8 cellular contexts compared by ENCODE assay signal in genomic region chr2:191165190-191165643, GRCh38. TPM values are rescaled to one million over a fixed set of nuclear protein-coding genes. Genes with fewer than 3 reads are reported as not detected.
A peak's percentile ranks its signal among the peaks of the same experiment; 100 is the strongest.
DNase-seq lines count a peak whose midpoint lies in the region; ATAC-seq and TF ChIP-seq lines count a peak whose summit lies in the region.

No MANE protein-coding gene starts in this region.

- H4K91ac ChIP-seq in H9 (ENCODE audit: insufficient read length, low read depth, low read length): no peak overlapping the region

- H3K4ac ChIP-seq in H9 (ENCODE audit: low read depth, low read length): no peak overlapping the region

- WGBS in H9 (ENCODE audit: extremely low coverage, insufficient read length, low lambda C conversion rate): no CpG with 5 or more reads among the region's 4 CpGs

- H3K27ac Mint-ChIP-seq in activated naive CD4-positive, alpha-beta T cell treated with anti-CD3 and anti-CD28 coated beads for 36 hours: peak overlapping the region; percentile 65
- H3K27ac Mint-ChIP-seq in H9 (no peak overlapping the region), progenitor cell of endocrine pancreas (peak overlapping the region; percentile 79)
- no peak overlapping the region for H3K27ac Mint-ChIP-seq in activated CD8-positive, alpha-beta T cell treated with anti-CD3 and anti-CD28 coated beads for 36 hours

- H4K20me1 ChIP-seq in H9 (ENCODE audit: control insufficient read depth, insufficient read depth, insufficient read length): no peaks in the 10 kb centered on the region

- no peaks in the 10 kb centered on the region for H3K23me2 ChIP-seq in H9 (ENCODE audit: insufficient read length, low read depth, low read length, poor library complexity, severe bottlenecking)

- H3K79me2 ChIP-seq in H9 (ENCODE audit: insufficient read depth, low read length): no peaks in the 10 kb centered on the region

- no peaks in the 10 kb centered on the region for H3K9me3 Mint-ChIP-seq in activated naive CD4-positive, alpha-beta T cell treated with anti-CD3 and anti-CD28 coated beads for 36 hours
- H3K9me3 Mint-ChIP-seq in H9 (no peaks in the 10 kb centered on the region), progenitor cell of endocrine pancreas (ENCODE audit: low read depth) (peaks cover 8% of the 10 kb centered on the region)
- no peaks in the 10 kb centered on the region for H3K9me3 Mint-ChIP-seq in activated CD8-positive, alpha-beta T cell treated with anti-CD3 and anti-CD28 coated beads for 36 hours

- H2BK120ac ChIP-seq in H9 (ENCODE audit: low read depth, low read length, poor library complexity, severe bottlenecking): no peak overlapping the region

- peak; percentile 46 for DNase-seq in activated naive CD4-positive, alpha-beta T cell treated with anti-CD3 and anti-CD28 coated beads for 36 hours
- DNase-seq in activated naive CD4-positive, alpha-beta T cell (lab: John Stamatoyannopoulos, UW): no peak
- no peak for DNase-seq in H9
- peak; percentile 32 to 71 (median 42) for DNase-seq in NCI-H1417 (lab: John Stamatoyannopoulos, UW)
- no peak for DNase-seq in activated CD8-positive, alpha-beta T cell treated with anti-CD3 and anti-CD28 coated beads for 36 hours
- peak; percentile 27 for DNase-seq in glomerular endothelial cell (ENCODE audit: extremely low read depth, low read depth, low spot score)
- no peak for DNase-seq in progenitor cell of endocrine pancreas (ENCODE audit: low spot score, unreplicated experiment)
- no peak for DNase-seq in GDM1 (lab: John Stamatoyannopoulos, UW)

- H2BK5ac ChIP-seq in H9 (ENCODE audit: insufficient read length, low read length): no peak overlapping the region

- no peaks in the 10 kb centered on the region for H3K36me3 Mint-ChIP-seq in activated naive CD4-positive, alpha-beta T cell treated with anti-CD3 and anti-CD28 coated beads for 36 hours (ENCODE audit: low read depth)
- H3K36me3 Mint-ChIP-seq in H9 (ENCODE audit: insufficient read depth in 1 of 3, low read depth in 3 of 3): no peaks in the 10 kb centered on the region
- H3K36me3 Mint-ChIP-seq in activated CD8-positive, alpha-beta T cell treated with anti-CD3 and anti-CD28 coated beads for 36 hours (ENCODE audit: low read depth): no peaks in the 10 kb centered on the region
- H3K36me3 Mint-ChIP-seq in progenitor cell of endocrine pancreas (ENCODE audit: insufficient read depth): peaks cover 6% of the 10 kb centered on the region

- no peak overlapping the region for H2BK20ac ChIP-seq in H9 (ENCODE audit: low read depth, low read length, poor library complexity, severe bottlenecking)

- no peaks in the 10 kb centered on the region for H3K4me1 ChIP-seq in H9 (ENCODE audit: insufficient read depth, low read length)

- no peak overlapping the region for H3K4me2 ChIP-seq in H9 (ENCODE audit: insufficient read depth, insufficient read length, low read length)

- no peaks in the 10 kb centered on the region for H3K9me3 ChIP-seq in H9 (ENCODE audit: control insufficient read depth, low read depth, low read length)

- H3K4me1 Mint-ChIP-seq in activated naive CD4-positive, alpha-beta T cell treated with anti-CD3 and anti-CD28 coated beads for 36 hours (ENCODE audit: low read depth): peaks cover 21% of the 10 kb centered on the region
- H3K4me1 Mint-ChIP-seq in H9 (peaks cover 4 to 6% of the 10 kb centered on the region in 2 experiments), progenitor cell of endocrine pancreas (ENCODE audit: low read depth) (peaks cover 37% of the 10 kb centered on the region)
- peaks cover 25% of the 10 kb centered on the region for H3K4me1 Mint-ChIP-seq in activated CD8-positive, alpha-beta T cell treated with anti-CD3 and anti-CD28 coated beads for 36 hours (ENCODE audit: low read depth)

- H3T11ph ChIP-seq in H9 (ENCODE audit: low read length): no peak overlapping the region

- TF ChIP-seq CTCF in H9 (conservative IDR thresholded peaks at IDR 0.05) (peak; percentile 76), progenitor cell of endocrine pancreas (IDR thresholded peaks at IDR 0.05; ENCODE audit: unreplicated experiment) (peak; percentile 72)
- TF ChIP-seq CTCF in activated CD8-positive, alpha-beta T cell treated with anti-CD3 and anti-CD28 coated beads for 36 hours (IDR thresholded peaks at IDR 0.05): peak; percentile 84

- H2AFZ ChIP-seq in H9 (ENCODE audit: low read length): no peak overlapping the region

- H3K56ac ChIP-seq in H9 (ENCODE audit: insufficient read length, low read depth, low read length): no peak overlapping the region

- no peak overlapping the region for H2BK15ac ChIP-seq in H9 (ENCODE audit: low read depth, low read length)

- H3K14ac ChIP-seq in H9 (ENCODE audit: insufficient read depth, low read length): no peak overlapping the region

- peaks cover 2% of the 10 kb centered on the region for H3K27me3 Mint-ChIP-seq in activated naive CD4-positive, alpha-beta T cell treated with anti-CD3 and anti-CD28 coated beads for 36 hours (ENCODE audit: low read depth)
- no peaks in the 10 kb centered on the region; the same call in 1 of the 2 replicates for H3K27me3 Mint-ChIP-seq in H9 (ENCODE audit: low read depth)
- no peaks in the 10 kb centered on the region for H3K27me3 Mint-ChIP-seq in activated CD8-positive, alpha-beta T cell treated with anti-CD3 and anti-CD28 coated beads for 36 hours
- H3K27me3 Mint-ChIP-seq in progenitor cell of endocrine pancreas: no peaks in the 10 kb centered on the region

- H3K9ac ChIP-seq in H9 (ENCODE audit: extremely low read depth, insufficient read length, low read length): no peak overlapping the region

- peak; percentile 84 for ATAC-seq in activated CD8-positive, alpha-beta T cell treated with anti-CD3 and anti-CD28 coated beads for 36 hours

- CTCF ChIA-PET in activated naive CD4-positive, alpha-beta T cell treated with anti-CD3 and anti-CD28 coated beads for 36 hours (lab: Charles Lee): interaction anchor here (0.7 to 7.8 kb wide), 23 partner anchors 10 to 997 kb away, joined by 3 to 63 read pairs (median 5); no protein-coding TSS in a partner anchor
- CTCF ChIA-PET in activated CD8-positive, alpha-beta T cell treated with anti-CD3 and anti-CD28 coated beads for 36 hours (lab: Charles Lee): interaction anchor here (0.6 to 17.8 kb wide), 45 partner anchors 9 to 516 kb away, joined by 3 to 643 read pairs (median 4); no protein-coding TSS in a partner anchor

- no peak overlapping the region for H3K23ac ChIP-seq in H9 (ENCODE audit: insufficient read length, low read depth, low read length)

- H3K4me3 Mint-ChIP-seq in activated naive CD4-positive, alpha-beta T cell treated with anti-CD3 and anti-CD28 coated beads for 36 hours: no peak overlapping the region
- H3K4me3 Mint-ChIP-seq in H9: no peak overlapping the region
- H3K4me3 Mint-ChIP-seq in activated CD8-positive, alpha-beta T cell treated with anti-CD3 and anti-CD28 coated beads for 36 hours: no peak overlapping the region
- H3K4me3 Mint-ChIP-seq in progenitor cell of endocrine pancreas (ENCODE audit: low read depth): no peak overlapping the region

- intact Hi-C loops in activated naive CD4-positive, alpha-beta T cell treated with anti-CD3 and anti-CD28 coated beads for 36 hours (cut with micrococcal nuclease): loop anchor here (1.0 to 10.0 kb wide), 11 partner anchors 53 to 997 kb away; partner anchors contain the start of gene MYO1B
- intact Hi-C loops in activated CD8-positive, alpha-beta T cell treated with anti-CD3 and anti-CD28 coated beads for 36 hours (cut with micrococcal nuclease): loop anchor here (1.0 to 10.0 kb wide), 3 partner anchors 37 to 356 kb away; no protein-coding TSS in a partner anchor

- POLR2A ChIA-PET in activated CD8-positive, alpha-beta T cell treated with anti-CD3 and anti-CD28 coated beads for 36 hours (lab: Charles Lee): interaction anchor here (0.6 to 1.1 kb wide), 4 partner anchors 23 to 864 kb away, joined by 3 to 5 read pairs (median 4); no protein-coding TSS in a partner anchor

- H4K8ac ChIP-seq in H9 (replicated peaks; ENCODE audit: insufficient read length, low read depth, low read length): no peak overlapping the region

- no peaks in the 10 kb centered on the region for H3K79me1 ChIP-seq in H9 (ENCODE audit: insufficient read depth, low read depth, low read length, poor library complexity, severe bottlenecking)

- no peaks in the 10 kb centered on the region for H3K27me3 ChIP-seq in H9 (ENCODE audit: insufficient read depth, low read length)

- no peak overlapping the region for H3K18ac ChIP-seq in H9 (ENCODE audit: insufficient read length, low read depth, low read length)

- no peak overlapping the region for H2AK5ac ChIP-seq in H9 (ENCODE audit: insufficient read length, low read length)

- no peak overlapping the region for H2BK12ac ChIP-seq in H9 (ENCODE audit: insufficient read length, low read depth, low read length)

- no peak overlapping the region for H3K27ac ChIP-seq in H9 (ENCODE audit: insufficient read length, low read depth, low read length)

- H4K5ac ChIP-seq in H9 (ENCODE audit: insufficient read length, low read depth, low read length): no peak overlapping the region

RNA-seq across cellular contexts. Expression of gene STAT4, which starts 14.4 kb away (rescaled TPM):
- total RNA-seq in activated naive CD4-positive, alpha-beta T cell treated with anti-CD3 and anti-CD28 coated beads for 36 hours: 10 to 100 TPM; 53.9 to 54.6 TPM
- total RNA-seq in H9 (2021): 0.33 TPM in 2 replicates
- total RNA-seq in activated CD8-positive, alpha-beta T cell treated with anti-CD3 and anti-CD28 coated beads for 36 hours: 10 to 100 TPM; 70.8 to 72.2 TPM
- 0.44 and 2.8 TPM in 2 replicates for total RNA-seq in glomerular endothelial cell
- 18.8 and 23.4 TPM in 2 replicates for total RNA-seq in progenitor cell of endocrine pancreas

Comparison
In these comparisons a context has a peak if more than half of its experiments do, and no peak if none do; other contexts are left out.
1. DNase-seq: peak in activated naive CD4-positive, alpha-beta T cell treated with anti-CD3 and anti-CD28 coated beads for 36 hours (single experiment), NCI-H1417 (3 of 3) and glomerular endothelial cell (single experiment); none in activated naive CD4-positive, alpha-beta T cell (0 of 4), H9 (single experiment), activated CD8-positive, alpha-beta T cell treated with anti-CD3 and anti-CD28 coated beads for 36 hours (single experiment), progenitor cell of endocrine pancreas (single experiment) and GDM1 (single experiment).
2. H3K27ac Mint-ChIP-seq: peak in activated naive CD4-positive, alpha-beta T cell treated with anti-CD3 and anti-CD28 coated beads for 36 hours (single experiment) and progenitor cell of endocrine pancreas (single experiment); none in H9 (0 of 3) and activated CD8-positive, alpha-beta T cell treated with anti-CD3 and anti-CD28 coated beads for 36 hours (single experiment).
3. Peak in every context shown above with its lines, with median percentiles within 50 percentile points of each other: CTCF ChIP-seq.